21 cellular contexts compared by ENCODE assay signal in the genomic region with DNA sequence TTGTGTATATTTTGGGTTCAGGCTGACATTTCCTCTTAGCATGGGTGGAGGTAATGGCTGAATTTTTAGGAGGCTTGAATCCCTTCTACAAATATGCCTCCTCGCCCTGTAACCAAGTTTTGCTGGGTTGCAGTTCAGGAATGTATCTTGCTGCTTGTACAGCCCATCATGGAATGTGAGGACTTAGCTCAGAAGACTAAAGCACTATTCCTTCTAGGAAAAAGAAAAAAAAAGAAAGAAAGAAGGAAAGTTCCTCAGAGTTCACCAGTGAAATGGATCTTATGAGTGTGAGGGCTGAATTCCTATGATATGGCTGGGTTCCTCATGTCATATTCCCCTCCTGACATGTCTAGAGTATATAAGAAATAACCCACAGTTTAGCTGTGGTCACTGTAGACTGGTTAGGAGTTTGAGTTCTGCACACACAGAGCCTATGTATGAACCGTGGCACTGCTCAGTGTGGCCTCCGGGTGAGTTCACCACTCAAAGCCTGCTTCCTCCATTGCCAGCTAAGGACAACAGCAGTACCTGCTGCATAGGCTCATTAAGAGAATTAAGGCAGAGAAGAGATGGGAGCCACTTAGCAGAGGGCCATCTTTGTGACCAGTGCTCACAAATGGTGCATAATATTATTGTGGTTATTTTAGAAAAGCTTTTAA.
DNase-seq lines count a peak whose midpoint lies in the region; ATAC-seq, FAIRE-seq and TF ChIP-seq lines count a peak whose summit lies in the region.
"Had no signal": no experiment of that assay in that cellular context is flagged by ENCODE, and none has a peak within 500 bp of the region (broad histone marks: within the 10 kb centered on the region; RNA-seq: fewer than 3 reads in every experiment).

No MANE protein-coding gene starts in this region.

- no peaks in the 10 kb centered on the region for H3K9me3 Mint-ChIP-seq in GM23338
- H3K9me3 Mint-ChIP-seq: central memory CD8-positive, alpha-beta T cell; effector memory CD8-positive, alpha-beta T cell; nephron; stimulated activated memory B cell treated with anti-CD40 and anti-IgM and Interleukin-4, amounts not matched to agents 10 μg/mL and 1 μg/mL and 100 μg/mL, for 72 hours had no signal

- H4K20me1 ChIP-seq in GM23338 (replicated peaks; ENCODE audit: insufficient read depth) = no peaks in the 10 kb centered on the region

- TF ChIP-seq POLR2A in A549 (IDR thresholded peaks at IDR 0.05; ENCODE audit: low read length) (no peak), breast epithelium (IDR thresholded peaks at IDR 0.05) (no peak)

- H3K4me1 ChIP-seq in A549 (peaks cover 32% of the 10 kb centered on the region), GM23338 (ENCODE audit: insufficient read depth) (no peaks in the 10 kb centered on the region), breast epithelium (no peaks in the 10 kb centered on the region), mucosa of descending colon (ENCODE audit: low read depth) (peaks cover 10% of the 10 kb centered on the region), neuronal stem cell (ENCODE audit: control insufficient read depth in 2 of 2, insufficient read depth in 1 of 2, low read depth in 1 of 2, low read length in 2 of 2) (peaks cover 0 to 5% of the 10 kb centered on the region in 2 donors), mesenchymal stem cell (ENCODE audit: control insufficient read depth, insufficient read depth, low read depth, low read length) (no peaks in the 10 kb centered on the region)

- 43% methylated on average over 3 of the region's 3 CpGs for whole genome bisulfite sequencing in A549 (ENCODE audit: missing lambda C conversion rate)
- no CpG with 5 or more reads among the region's 3 CpGs for WGBS in neuronal stem cell (ENCODE audit: extremely low coverage in 2 of 2, insufficient read length in 2 of 2, insufficient replicate concordance in 1 of 2), 2 donors
- WGBS in mesenchymal stem cell = 88% methylated on average over 2 of the region's 3 CpGs

- no peak for TF ChIP-seq CTCF in A549 (IDR thresholded peaks at IDR 0.05)
- TF ChIP-seq CTCF in GM23338 (conservative IDR thresholded peaks at IDR 0.05; ENCODE audit: low read depth in 2 of 2) = no peak
- no peak for TF ChIP-seq CTCF in breast epithelium (IDR thresholded peaks at IDR 0.05)
- no peak for TF ChIP-seq CTCF in mucosa of descending colon (IDR thresholded peaks at IDR 0.05)
- no peak for TF ChIP-seq CTCF in GM10248 (IDR thresholded peaks at IDR 0.05; ENCODE audit: control extremely low read depth, extremely low read depth, low read depth, missing control alignments)

- H3K4me3 Mint-ChIP-seq in GM23338 = no peak overlapping the region
- H3K4me3 Mint-ChIP-seq: central memory CD8-positive, alpha-beta T cell; effector memory CD8-positive, alpha-beta T cell; nephron; stimulated activated memory B cell treated with anti-CD40 and anti-IgM and Interleukin-4, amounts not matched to agents 10 μg/mL and 1 μg/mL and 100 μg/mL, for 72 hours had no signal

- H3K36me3 ChIP-seq in GM23338 (ENCODE audit: insufficient read depth) (no peaks in the 10 kb centered on the region), breast epithelium (no peaks in the 10 kb centered on the region), mucosa of descending colon (ENCODE audit: low read depth) (no peaks in the 10 kb centered on the region), neuronal stem cell (replicated peaks in 1 of 2; ENCODE audit: control insufficient read depth in 2 of 2, insufficient read depth in 2 of 2, low read length in 2 of 2) (no peaks in the 10 kb centered on the region), mesenchymal stem cell (ENCODE audit: control insufficient read depth in 1 of 2, insufficient read depth in 2 of 2, low read depth in 1 of 2, low read length in 2 of 2) (no peaks in the 10 kb centered on the region)

- TF ChIP-seq EP300 in A549 (IDR thresholded peaks at IDR 0.05) = no peak

- H2AK5ac ChIP-seq in neuronal stem cell (ENCODE audit: low read depth, low read length) = no peak overlapping the region
- no peak overlapping the region for H2AK5ac ChIP-seq in mesenchymal stem cell (ENCODE audit: low read length, severe bottlenecking)

- POLR2A ChIA-PET in A549 (lab: Yijun Ruan, JAX) = interaction anchor here (2.9 to 3.2 kb wide), 2 partner anchors 9 to 40 kb away, joined by 35 to 38 read pairs; no protein-coding TSS in a partner anchor
- POLR2A ChIA-PET in GM10248 (lab: Yijun Ruan, JAX) = no interaction called here

- no peak for TF ChIP-seq RAD21 in A549 (conservative IDR thresholded peaks at IDR 0.05 in 1 of 2, IDR thresholded peaks at IDR 0.05 in 1 of 2)

- H3K27me3 ChIP-seq in GM23338 (ENCODE audit: insufficient read depth) (no peaks in the 10 kb centered on the region), breast epithelium (no peaks in the 10 kb centered on the region), neuronal stem cell (ENCODE audit: control insufficient read depth in 3 of 3, insufficient read depth in 3 of 3, low read depth in 1 of 3, low read length in 3 of 3) (no peaks in the 10 kb centered on the region), mesenchymal stem cell (ENCODE audit: control insufficient read depth in 1 of 2, insufficient read depth in 1 of 2, low read length in 2 of 2) (peaks cover 10 to 13% of the 10 kb centered on the region in 2 experiments)

- no peak overlapping the region for H3K9ac ChIP-seq in neuronal stem cell (ENCODE audit: low read depth, low read length, poor library complexity)
- H3K9ac ChIP-seq in mesenchymal stem cell (ENCODE audit: low read length) = no peak overlapping the region

- H3K23ac ChIP-seq in neuronal stem cell (ENCODE audit: low read depth, low read length, poor library complexity) (no peak overlapping the region), mesenchymal stem cell (ENCODE audit: low read length in 2 of 2) (no peak overlapping the region)

- H3K4me2 ChIP-seq in A549 (peak overlapping the region; percentile 63), GM23338 (no peak overlapping the region), neuronal stem cell (ENCODE audit: insufficient read depth, low read length, poor library complexity, severe bottlenecking) (no peak overlapping the region), mesenchymal stem cell (ENCODE audit: low read length, poor library complexity, severe bottlenecking) (no peak overlapping the region)

- ATAC-seq in A549 = peak; percentile 36 to 41
- peak; percentile 40; the same call in 2 of the 3 replicates for ATAC-seq in GM23338
- ATAC-seq in mucosa of descending colon = peak; percentile 24
- ATAC-seq: effector memory CD8-positive, alpha-beta T cell; K562; stimulated activated memory B cell treated with anti-CD40 and anti-IgM and Interleukin-4, amounts not matched to agents 10 μg/mL and 1 μg/mL and 100 μg/mL, for 72 hours had no signal

- H3K4ac ChIP-seq in neuronal stem cell (ENCODE audit: low read length) (no peak overlapping the region), mesenchymal stem cell (ENCODE audit: low read depth in 1 of 2, low read length in 2 of 2) (no peak overlapping the region)

- peak; percentile 78 for FAIRE-seq in A549 (lab: Jason Lieb, UNC)
- FAIRE-seq: K562, kidney had no signal

- H3K14ac ChIP-seq in neuronal stem cell (ENCODE audit: low read length) (no peak overlapping the region), mesenchymal stem cell (ENCODE audit: low read length in 2 of 2) (no peak overlapping the region)

- peak overlapping the region; percentile 95 to 96 for H3K27ac ChIP-seq in A549
- no peak overlapping the region for H3K27ac ChIP-seq in GM23338 (ENCODE audit: low read depth)
- peak overlapping the region; percentile 43 to 67 for H3K27ac ChIP-seq in breast epithelium
- H3K27ac ChIP-seq in neuronal stem cell (replicated peaks; ENCODE audit: low read length) = no peak overlapping the region
- H3K27ac ChIP-seq in mesenchymal stem cell (ENCODE audit: low read length, poor library complexity, severe bottlenecking) = no peak overlapping the region

- H3K27me3 Mint-ChIP-seq in GM23338 (ENCODE audit: insufficient read depth, low read depth, poor library complexity) = peaks cover 3% of the 10 kb centered on the region
- H3K27me3 Mint-ChIP-seq: central memory CD8-positive, alpha-beta T cell; stimulated activated memory B cell treated with anti-CD40 and anti-IgM and Interleukin-4, amounts not matched to agents 10 μg/mL and 1 μg/mL and 100 μg/mL, for 72 hours had no signal

- no peaks in the 10 kb centered on the region for H3K79me2 ChIP-seq in GM23338 (replicated peaks; ENCODE audit: insufficient read depth)

- H3K4me3 ChIP-seq in A549 (no peak overlapping the region), GM23338 (no peak overlapping the region), breast epithelium (no peak overlapping the region), mucosa of descending colon (no peak overlapping the region), neuronal stem cell (ENCODE audit: low read length in 2 of 2) (no peak overlapping the region), mesenchymal stem cell (ENCODE audit: insufficient read depth in 1 of 2, low read depth in 1 of 2, low read length in 2 of 2) (no peak overlapping the region)
- H3K4me3 ChIP-seq: K562 had no signal

- no peaks in the 10 kb centered on the region for H3F3A ChIP-seq in GM23338 (replicated peaks; ENCODE audit: low read depth)

- H4K8ac ChIP-seq in neuronal stem cell (ENCODE audit: low read depth, low read length) (no peak overlapping the region), mesenchymal stem cell (ENCODE audit: low read length) (no peak overlapping the region)

- H3K36me3 Mint-ChIP-seq in GM23338 (ENCODE audit: low read depth) = no peaks in the 10 kb centered on the region
- H3K36me3 Mint-ChIP-seq: stimulated activated memory B cell treated with anti-CD40 and anti-IgM and Interleukin-4, amounts not matched to agents 10 μg/mL and 1 μg/mL and 100 μg/mL, for 72 hours had no signal

- H2AFZ ChIP-seq in GM23338 = no peak overlapping the region
- H2AFZ ChIP-seq in neuronal stem cell (ENCODE audit: low read length) = no peak overlapping the region
- H2AFZ ChIP-seq in mesenchymal stem cell (ENCODE audit: low read depth, low read length) = no peak overlapping the region

- H3K9me3 ChIP-seq in A549 (no peaks in the 10 kb centered on the region), breast epithelium (no peaks in the 10 kb centered on the region), mucosa of descending colon (no peaks in the 10 kb centered on the region), neuronal stem cell (replicated peaks in 1 of 2; ENCODE audit: control insufficient read depth in 2 of 2, insufficient read depth in 1 of 2, low read depth in 1 of 2, low read length in 2 of 2) (no peaks in the 10 kb centered on the region), mesenchymal stem cell (ENCODE audit: control insufficient read depth, low read length) (no peaks in the 10 kb centered on the region)

- H3K18ac ChIP-seq in neuronal stem cell (ENCODE audit: low read length) (no peak overlapping the region), mesenchymal stem cell (ENCODE audit: low read depth in 1 of 2, low read length in 2 of 2) (no peak overlapping the region)

- CTCF ChIA-PET in A549 (lab: Yijun Ruan, JAX) (interaction anchor here (0.8 to 4.6 kb wide), 9 partner anchors 9 to 202 kb away, joined by 3 to 74 read pairs (median 5); no protein-coding TSS in a partner anchor), GM10248 (lab: Yijun Ruan, JAX) (no interaction called here)

- H2BK5ac ChIP-seq in neuronal stem cell (ENCODE audit: low read length) (no peak overlapping the region), mesenchymal stem cell (ENCODE audit: low read depth, low read length, poor library complexity, severe bottlenecking) (no peak overlapping the region)

- intact Hi-C loops in breast epithelium (cut with DNase I; ENCODE audit: low total_unique reads) (no loop called here), mucosa of descending colon (cut with DNase I, micrococcal nuclease) (no loop called here)

- no peak overlapping the region for H3K27ac Mint-ChIP-seq in GM23338
- H3K27ac Mint-ChIP-seq: effector memory CD8-positive, alpha-beta T cell; nephron; stimulated activated memory B cell treated with anti-CD40 and anti-IgM and Interleukin-4, amounts not matched to agents 10 μg/mL and 1 μg/mL and 100 μg/mL, for 72 hours had no signal

- H2BK12ac ChIP-seq in neuronal stem cell (ENCODE audit: low read length) = no peak overlapping the region
- H2BK12ac ChIP-seq in mesenchymal stem cell (ENCODE audit: low read length in 2 of 2) = no peak overlapping the region

- H3K4me1 Mint-ChIP-seq in GM23338 = peaks cover 5% of the 10 kb centered on the region
- H3K4me1 Mint-ChIP-seq: central memory CD8-positive, alpha-beta T cell; stimulated activated memory B cell treated with anti-CD40 and anti-IgM and Interleukin-4, amounts not matched to agents 10 μg/mL and 1 μg/mL and 100 μg/mL, for 72 hours had no signal

- no peak overlapping the region for H2BK15ac ChIP-seq in neuronal stem cell (ENCODE audit: low read length)
- no peak overlapping the region for H2BK15ac ChIP-seq in mesenchymal stem cell (ENCODE audit: low read depth, poor library complexity, severe bottlenecking)

- H3K79me1 ChIP-seq in neuronal stem cell (ENCODE audit: low read depth, low read length) = no peaks in the 10 kb centered on the region
- no peaks in the 10 kb centered on the region for H3K79me1 ChIP-seq in mesenchymal stem cell (replicated peaks; ENCODE audit: low read length, poor library complexity, severe bottlenecking)

- DNase-seq in A549 (ENCODE audit: low read depth in 1 of 2, low spot score in 1 of 2) (peak; percentile 50 to 55), GM23338 (ENCODE audit: low spot score) (no peak), breast epithelium (ENCODE audit: low spot score in 2 of 2) (no peak), mucosa of descending colon (no peak), neuronal stem cell (ENCODE audit: low spot score) (no peak), GM10248 (ENCODE audit: extremely low spot score) (no peak), mesenchymal stem cell (no peak)
- DNase-seq in stimulated activated CD4-positive, alpha-beta T cell treated with anti-CD3 and anti-CD28 coated beads, Interleukin-4, amount 100 ng/mL, for 24 hours = no peak
- DNase-seq: activated effector memory CD4-positive, alpha-beta T cell treated with Interleukin-2 at 50 U/mL for 16 hours; COR-L47; effector memory CD8-positive, alpha-beta T cell; H7; hypothalamus; kidney; NCI-H1092; NCI-H524; T1000 had no signal

- H2BK120ac ChIP-seq in neuronal stem cell (ENCODE audit: low read depth, low read length) = no peak overlapping the region
- H2BK120ac ChIP-seq in mesenchymal stem cell (ENCODE audit: low read depth, low read length) = no peak overlapping the region

- no peak overlapping the region for H4K91ac ChIP-seq in neuronal stem cell (ENCODE audit: low read depth, low read length, poor library complexity)
- no peak overlapping the region for H4K91ac ChIP-seq in mesenchymal stem cell (ENCODE audit: low read length)

- no peaks in the 10 kb centered on the region for H3K9me2 ChIP-seq in GM23338 (ENCODE audit: insufficient read depth)

Comparison
In these comparisons a context has a peak if more than half of its experiments do, and no peak if none do; other contexts are left out.
1. DNase-seq: peak in A549 (2 of 2); none in GM23338 (single experiment), breast epithelium (0 of 2), mucosa of descending colon (0 of 3), neuronal stem cell (single experiment), GM10248 (single experiment), stimulated activated CD4-positive, alpha-beta T cell treated with anti-CD3 and anti-CD28 coated beads, Interleukin-4, amount 100 ng/mL, for 24 hours (single experiment) and mesenchymal stem cell (single experiment).
2. H3K27ac ChIP-seq: peak in A549 (2 of 2) and breast epithelium (2 of 2); none in GM23338 (single experiment), neuronal stem cell (single experiment) and mesenchymal stem cell (single experiment).
3. Peak in every context shown above with its lines, with median percentiles within 50 percentile points of each other: ATAC-seq.